Comparison of ENCODE assay signal across 8 cellular contexts in the genomic region with DNA sequence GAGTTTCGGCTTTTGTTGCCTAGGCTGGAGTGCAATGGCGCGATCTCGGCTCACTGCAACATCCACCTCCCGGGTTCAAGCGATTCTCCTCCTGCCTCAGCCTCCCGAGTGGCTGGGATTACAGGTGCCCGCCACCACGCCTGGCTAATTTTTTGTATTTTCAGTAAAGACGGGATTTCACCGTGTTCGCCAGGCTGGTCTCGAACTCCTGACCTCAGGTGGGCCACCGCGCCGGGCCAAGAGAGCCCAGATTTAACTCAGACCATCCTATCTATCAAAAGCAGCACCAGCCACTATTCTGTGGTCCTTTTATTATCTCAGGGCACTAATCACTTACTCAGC. TPM values are rescaled to one million over a fixed set of nuclear protein-coding genes. Genes with fewer than 3 reads are reported as not detected.
DNase-seq lines count a peak whose midpoint lies in the region; ATAC-seq and TF ChIP-seq lines count a peak whose summit lies in the region.
"Not testable (repeated sequence)": the region's sequence is repeated elsewhere in the genome, so short reads cannot be mapped to it uniquely, and the experiment has no call there.

No MANE protein-coding gene starts in this region.

- H3K27me3 Mint-ChIP-seq in CD4-positive, CD25-positive, alpha-beta regulatory T cell: peaks cover 17% of the 10 kb centered on the region
- H3K27me3 Mint-ChIP-seq in activated CD8-positive, alpha-beta memory T cell treated with anti-CD3 and anti-CD28 coated beads, Interleukin-2, amount 10 ng/mL, durations not matched to agents 7 days and 5 days: not testable (repeated sequence)

- not testable (repeated sequence) for TF ChIP-seq CTCF in cardiac fibroblast (IDR thresholded peaks at IDR 0.05; ENCODE audit: low read depth, low read length); fibroblast of villous mesenchyme (IDR thresholded peaks at IDR 0.05; ENCODE audit: insufficient read depth, low read depth, low read length); lung (IDR thresholded peaks at IDR 0.05; ENCODE audit: control extremely low read depth, extremely low read depth); psoas muscle (IDR thresholded peaks at IDR 0.05); tibial artery (IDR thresholded peaks at IDR 0.05)

- intact Hi-C loops in psoas muscle (cut with DNase I): loop anchor here in 1 of 2 donors (2.0 to 5.0 kb wide), 2 partner anchors 16 to 57 kb away; partner anchors contain the start of genes AACS and BRI3BP
- intact Hi-C loops in tibial artery (cut with DNase I; ENCODE audit: low total_unique reads): not testable (repeated sequence)

- CTCF ChIA-PET in activated CD8-positive, alpha-beta memory T cell treated with anti-CD3 and anti-CD28 coated beads, Interleukin-2, amount 10 ng/mL, durations not matched to agents 7 days and 5 days (lab: Charles Lee): interaction anchor here (0.9 to 2.3 kb wide), 4 partner anchors 13 to 109 kb away, joined by 3 to 9 read pairs (median 6); partner anchors contain the start of gene AACS

- H3K4me3 ChIP-seq in CD4-positive, CD25-positive, alpha-beta regulatory T cell (ENCODE audit: low read depth, low read length): peak overlapping the region; percentile 81
- H3K4me3 ChIP-seq in cardiac fibroblast (replicated peaks in 1 of 2; ENCODE audit: low read depth in 2 of 2, low read length in 2 of 2) (peak overlapping the region; percentile 54 to 58), fibroblast of villous mesenchyme (ENCODE audit: low read depth, low read length) (peak overlapping the region; percentile 83), lung (peak overlapping the region; percentile 39), psoas muscle (peak overlapping the region; percentile 71), tibial artery (peak overlapping the region; percentile 49 to 58)

- peak overlapping the region; percentile 49 for H3K27ac ChIP-seq in CD4-positive, CD25-positive, alpha-beta regulatory T cell (ENCODE audit: insufficient read depth, low read length, poor library complexity, severe bottlenecking)
- peak overlapping the region; percentile 41 for H3K27ac ChIP-seq in KOPT-K1 (ENCODE audit: low read depth, low read length, poor library complexity, severe bottlenecking)
- peak overlapping the region in 1 of 2 donors; percentile 71 for H3K27ac ChIP-seq in lung (ENCODE audit: low read depth in 1 of 2, low read length in 1 of 2)
- peak overlapping the region; percentile 27 for H3K27ac ChIP-seq in psoas muscle
- not testable (repeated sequence) for H3K27ac ChIP-seq in tibial artery

- H3K4me1 ChIP-seq in CD4-positive, CD25-positive, alpha-beta regulatory T cell (ENCODE audit: control insufficient read depth, insufficient read depth, low read length, poor library complexity, severe bottlenecking); lung (ENCODE audit: control insufficient read depth in 2 of 2, insufficient read depth in 2 of 2, low read length in 2 of 2); psoas muscle: not testable (repeated sequence)
- H3K4me1 ChIP-seq in tibial artery: peaks cover 0 to 13% (median 6%) of the 10 kb centered on the region in 4 donors

- not testable (repeated sequence) for H3K36me3 ChIP-seq in CD4-positive, CD25-positive, alpha-beta regulatory T cell (ENCODE audit: control insufficient read depth, insufficient read depth, low read length); KOPT-K1 (ENCODE audit: insufficient read depth, low read length); lung (ENCODE audit: control insufficient read depth in 2 of 2, insufficient read depth in 2 of 2, low read length in 2 of 2); psoas muscle (ENCODE audit: insufficient read depth in 1 of 2, low read depth in 1 of 2); tibial artery

- not testable (repeated sequence) for H3K27me3 ChIP-seq in CD4-positive, CD25-positive, alpha-beta regulatory T cell (ENCODE audit: control insufficient read depth, insufficient read depth, low read length); lung (ENCODE audit: control insufficient read depth, insufficient read depth); psoas muscle (ENCODE audit: insufficient read depth in 3 of 3, low read length in 2 of 3); tibial artery

- peak overlapping the region; percentile 32 to 84 (median 50) for H3K27ac Mint-ChIP-seq in CD4-positive, CD25-positive, alpha-beta regulatory T cell
- H3K27ac Mint-ChIP-seq in activated CD8-positive, alpha-beta memory T cell treated with anti-CD3 and anti-CD28 coated beads, Interleukin-2, amount 10 ng/mL, durations not matched to agents 7 days and 5 days: peak overlapping the region; percentile 78

- not testable (repeated sequence) for DNase-seq in CD4-positive, CD25-positive, alpha-beta regulatory T cell; activated CD8-positive, alpha-beta memory T cell treated with anti-CD3 and anti-CD28 coated beads, Interleukin-2, amount 10 ng/mL, durations not matched to agents 7 days and 5 days; cardiac fibroblast (ENCODE audit: low read depth in 2 of 2); fibroblast of villous mesenchyme (ENCODE audit: low read depth); lung (ENCODE audit: low spot score); psoas muscle; tibial artery

- WGBS in lung, 2 donors: 86 to 91% methylated on average over 16 of the region's 16 CpGs
- WGBS in psoas muscle, 3 donors: 82 to 87% (median 87%) methylated on average over 16 of the region's 16 CpGs

- H3K36me3 Mint-ChIP-seq in CD4-positive, CD25-positive, alpha-beta regulatory T cell; activated CD8-positive, alpha-beta memory T cell treated with anti-CD3 and anti-CD28 coated beads, Interleukin-2, amount 10 ng/mL, durations not matched to agents 7 days and 5 days: not testable (repeated sequence)

- not testable (repeated sequence) for H3K9me3 Mint-ChIP-seq in CD4-positive, CD25-positive, alpha-beta regulatory T cell; activated CD8-positive, alpha-beta memory T cell treated with anti-CD3 and anti-CD28 coated beads, Interleukin-2, amount 10 ng/mL, durations not matched to agents 7 days and 5 days (ENCODE audit: low read depth)

- not testable (repeated sequence) for H3K9me3 ChIP-seq in CD4-positive, CD25-positive, alpha-beta regulatory T cell (ENCODE audit: control insufficient read depth in 2 of 2, low read length in 2 of 2); KOPT-K1 (ENCODE audit: insufficient read depth, low read length, poor library complexity, severe bottlenecking); lung (ENCODE audit: control insufficient read depth in 2 of 2, insufficient read depth in 1 of 2, low read length in 1 of 2); psoas muscle; tibial artery

- H3K4me1 Mint-ChIP-seq in CD4-positive, CD25-positive, alpha-beta regulatory T cell: peaks cover 2 to 17% (median 8%) of the 10 kb centered on the region in 4 donors
- not testable (repeated sequence) for H3K4me1 Mint-ChIP-seq in activated CD8-positive, alpha-beta memory T cell treated with anti-CD3 and anti-CD28 coated beads, Interleukin-2, amount 10 ng/mL, durations not matched to agents 7 days and 5 days

- ATAC-seq in CD4-positive, CD25-positive, alpha-beta regulatory T cell (ENCODE audit: low read depth in 2 of 2); activated CD8-positive, alpha-beta memory T cell treated with anti-CD3 and anti-CD28 coated beads, Interleukin-2, amount 10 ng/mL, durations not matched to agents 7 days and 5 days; lung (ENCODE audit: insufficient read depth, low FRiP score); psoas muscle: not testable (repeated sequence)

- H3K4me3 Mint-ChIP-seq in CD4-positive, CD25-positive, alpha-beta regulatory T cell: peak overlapping the region; percentile 88 to 94 (median 90)
- peak overlapping the region; percentile 78 for H3K4me3 Mint-ChIP-seq in activated CD8-positive, alpha-beta memory T cell treated with anti-CD3 and anti-CD28 coated beads, Interleukin-2, amount 10 ng/mL, durations not matched to agents 7 days and 5 days

RNA-seq across cellular contexts. Expression of gene AACS, which starts 16.3 kb away (rescaled TPM):
- 8.8 TPM for total RNA-seq in CD4-positive, CD25-positive, alpha-beta regulatory T cell
- polyA plus RNA-seq in CD4-positive, CD25-positive, alpha-beta regulatory T cell: 1 to 10 TPM; 5.4 to 8.7 (median 6.7) TPM
- 10 to 100 TPM; 14.9 to 20.3 TPM for total RNA-seq in activated CD8-positive, alpha-beta memory T cell treated with anti-CD3 and anti-CD28 coated beads, Interleukin-2, amount 10 ng/mL, durations not matched to agents 7 days and 5 days
- total RNA-seq in fibroblast of villous mesenchyme (42.5 and 44.9 TPM in 2 replicates), lung (10 to 100 TPM; 18.0 to 33.5 TPM), psoas muscle (1 to 10 TPM; 4.0 to 9.5 (median 5.4) TPM)
- polyA plus RNA-seq in lung (10 to 100 TPM; 15.4 to 17.2 TPM), psoas muscle (1 to 10 TPM; 3.2 to 6.4 (median 5.7) TPM)

RNA-seq across cellular contexts. Expression of gene BRI3BP, which starts 55.5 kb away (rescaled TPM):
- 4.1 TPM for total RNA-seq in CD4-positive, CD25-positive, alpha-beta regulatory T cell
- 1 to 10 TPM; 2.0 to 3.4 (median 2.3) TPM for polyA plus RNA-seq in CD4-positive, CD25-positive, alpha-beta regulatory T cell
- total RNA-seq in activated CD8-positive, alpha-beta memory T cell treated with anti-CD3 and anti-CD28 coated beads, Interleukin-2, amount 10 ng/mL, durations not matched to agents 7 days and 5 days: 10 to 100 TPM; 21.9 to 25.8 TPM
- total RNA-seq in fibroblast of villous mesenchyme: 4.5 and 8.6 TPM in 2 replicates
- total RNA-seq in lung: 1 to 10 TPM; 6.6 to 9.5 TPM
- 1 to 10 TPM; 2.3 to 4.5 TPM for polyA plus RNA-seq in lung
- total RNA-seq in psoas muscle: 1 to 10 TPM; 1.1 to 2.8 (median 1.4) TPM
- 1 to 10 TPM in 2 of 3 donors, under 1 TPM in 1; 0.72 to 2.8 (median 2.3) TPM for polyA plus RNA-seq in psoas muscle
